In genomic region chr20:41006126-41006935, GRCh38 we compare ENCODE assay signal across 1 cellular context.
TF ChIP-seq lines count a peak whose summit lies in the region.

No MANE protein-coding gene starts in this region.

TF ChIP-seq in GM23338, 12 proteins besides CTCF, POLR2A, EP300 and RAD21:
- TF ChIP-seq ZNF462 (CRISPR knock-in tag; IDR thresholded peaks at IDR 0.05) (no peak), REST (IDR thresholded peaks at IDR 0.05; ENCODE audit: unreplicated experiment) (no peak), POLR2AphosphoS5 (IDR thresholded peaks at IDR 0.05; ENCODE audit: low read depth) (no peak), EZH2phosphoT487 (IDR thresholded peaks at IDR 0.05; ENCODE audit: unreplicated experiment) (no peak), ETS1 (IDR thresholded peaks at IDR 0.05) (no peak), JUNB (IDR thresholded peaks at IDR 0.05; ENCODE audit: unreplicated experiment) (no peak), STAT1 (IDR thresholded peaks at IDR 0.05; ENCODE audit: unreplicated experiment) (no peak), ZNF114 (CRISPR knock-in tag; IDR thresholded peaks at IDR 0.05) (no peak), ZNF331 (CRISPR knock-in tag; IDR thresholded peaks at IDR 0.05; ENCODE audit: low read depth) (no peak)
